Comparison of ENCODE assay signal across 19 cellular contexts in genomic region chr16:973366-973765, GRCh38. TPM values are rescaled to one million over a fixed set of nuclear protein-coding genes. Genes with fewer than 3 reads are reported as not detected.
DNase-seq lines count a peak whose midpoint lies in the region; ATAC-seq and TF ChIP-seq lines count a peak whose summit lies in the region.
"Had no signal": no experiment of that assay in that cellular context is flagged by ENCODE, and none has a peak within 500 bp of the region (broad histone marks: within the 10 kb centered on the region; RNA-seq: fewer than 3 reads in every experiment).

No MANE protein-coding gene starts in this region.

- H3K4me1 Mint-ChIP-seq in activated naive CD8-positive, alpha-beta T cell treated with anti-CD3 and anti-CD28 coated beads, Interleukin-2, amount 50 U/mL, for 24 hours = peaks cover 14% of the 10 kb centered on the region
- H3K4me1 Mint-ChIP-seq in activated naive CD8-positive, alpha-beta T cell treated with anti-CD3 and anti-CD28 coated beads for 36 hours = peaks cover 11% of the 10 kb centered on the region
- H3K4me1 Mint-ChIP-seq in T-helper 17 cell (peaks cover 12% of the 10 kb centered on the region), nephron progenitor cell (peaks cover 63% of the 10 kb centered on the region)

- TF ChIP-seq POLR2A in thyroid gland (IDR thresholded peaks at IDR 0.05) (no peak), prostate gland (IDR thresholded peaks at IDR 0.05) (no peak)

- ATAC-seq in activated naive CD8-positive, alpha-beta T cell treated with anti-CD3 and anti-CD28 coated beads, Interleukin-2, amount 50 U/mL, for 24 hours = no peak
- ATAC-seq in T-helper 17 cell = no peak
- ATAC-seq: HCT116 had no signal

- 91 to 93% methylated on average over 17 of the region's 17 CpGs for WGBS in thyroid gland, 2 donors
- 87% methylated on average over 17 of the region's 17 CpGs for WGBS in prostate gland

- intact Hi-C loops in thyroid gland (cut with DNase I) (no loop called here), prostate gland (cut with DNase I) (no loop called here)

- H3K27me3 ChIP-seq in thyroid gland = no peaks in the 10 kb centered on the region
- H3K27me3 ChIP-seq in prostate gland (replicated peaks; ENCODE audit: insufficient read depth) = no peaks in the 10 kb centered on the region

- no peak overlapping the region for H3K4me3 ChIP-seq in thyroid gland (replicated peaks in 1 of 3)
- H3K4me3 ChIP-seq in prostate gland = no peak overlapping the region
- H3K4me3 ChIP-seq: BLaER1, GM23248 had no signal

- TF ChIP-seq CTCF in nephron progenitor cell (IDR thresholded peaks at IDR 0.05) (no peak), thyroid gland (IDR thresholded peaks at IDR 0.05) (no peak), prostate gland (IDR thresholded peaks at IDR 0.05) (no peak)

- peaks cover 2% of the 10 kb centered on the region for H3K27me3 Mint-ChIP-seq in activated naive CD8-positive, alpha-beta T cell treated with anti-CD3 and anti-CD28 coated beads, Interleukin-2, amount 50 U/mL, for 24 hours
- H3K27me3 Mint-ChIP-seq in activated naive CD8-positive, alpha-beta T cell treated with anti-CD3 and anti-CD28 coated beads for 36 hours = no peaks in the 10 kb centered on the region
- H3K27me3 Mint-ChIP-seq in T-helper 17 cell = no peaks in the 10 kb centered on the region
- H3K27me3 Mint-ChIP-seq in nephron progenitor cell (ENCODE audit: low read depth, poor library complexity) = peaks cover 12% of the 10 kb centered on the region
- H3K27me3 Mint-ChIP-seq: CD8-positive, alpha-beta memory T cell had no signal

- peaks cover 15 to 27% of the 10 kb centered on the region in 2 donors for H3K4me1 ChIP-seq in thyroid gland
- peaks cover 16% of the 10 kb centered on the region for H3K4me1 ChIP-seq in prostate gland (replicated peaks)

- no peaks in the 10 kb centered on the region for H3K9me3 Mint-ChIP-seq in activated naive CD8-positive, alpha-beta T cell treated with anti-CD3 and anti-CD28 coated beads, Interleukin-2, amount 50 U/mL, for 24 hours
- H3K9me3 Mint-ChIP-seq in activated naive CD8-positive, alpha-beta T cell treated with anti-CD3 and anti-CD28 coated beads for 36 hours = no peaks in the 10 kb centered on the region
- H3K9me3 Mint-ChIP-seq in nephron progenitor cell = no peaks in the 10 kb centered on the region
- H3K9me3 Mint-ChIP-seq: CD8-positive, alpha-beta memory T cell had no signal

- H3K36me3 ChIP-seq in thyroid gland (no peaks in the 10 kb centered on the region), prostate gland (no peaks in the 10 kb centered on the region)
- H3K36me3 ChIP-seq: BLaER1 had no signal

- no peak for DNase-seq in activated naive CD8-positive, alpha-beta T cell treated with anti-CD3 and anti-CD28 coated beads, Interleukin-2, amount 50 U/mL, for 24 hours
- DNase-seq in activated naive CD8-positive, alpha-beta T cell treated with anti-CD3 and anti-CD28 coated beads for 36 hours = no peak
- DNase-seq in T-helper 17 cell = no peak
- no peak for DNase-seq in nephron progenitor cell
- DNase-seq in thyroid gland = no peak
- DNase-seq in NCI-H2171 treated with DMSO at 0.1 percent for 48 hours (lab: John Stamatoyannopoulos, UW) = no peak
- DNase-seq in NCI-H128 (lab: John Stamatoyannopoulos, UW; ENCODE audit: unreplicated experiment) = no peak
- DNase-seq in prostate gland (ENCODE audit: low spot score) = no peak
- DNase-seq: CD8-positive, alpha-beta memory T cell; GM23248; IMR-90; Kasumi-1; NCI-H1930; NCI-H2171; NCI-H82 had no signal

- peak overlapping the region; percentile 34 for H3K27ac Mint-ChIP-seq in activated naive CD8-positive, alpha-beta T cell treated with anti-CD3 and anti-CD28 coated beads, Interleukin-2, amount 50 U/mL, for 24 hours
- H3K27ac Mint-ChIP-seq in activated naive CD8-positive, alpha-beta T cell treated with anti-CD3 and anti-CD28 coated beads for 36 hours = no peak overlapping the region
- H3K27ac Mint-ChIP-seq in T-helper 17 cell (peak overlapping the region; percentile 70), nephron progenitor cell (no peak overlapping the region)
- H3K27ac Mint-ChIP-seq: CD8-positive, alpha-beta memory T cell had no signal

- no peaks in the 10 kb centered on the region for H3K36me3 Mint-ChIP-seq in activated naive CD8-positive, alpha-beta T cell treated with anti-CD3 and anti-CD28 coated beads, Interleukin-2, amount 50 U/mL, for 24 hours (ENCODE audit: low read depth)
- H3K36me3 Mint-ChIP-seq in activated naive CD8-positive, alpha-beta T cell treated with anti-CD3 and anti-CD28 coated beads for 36 hours = no peaks in the 10 kb centered on the region
- H3K36me3 Mint-ChIP-seq in T-helper 17 cell (ENCODE audit: low read depth) = no peaks in the 10 kb centered on the region
- peaks cover 5% of the 10 kb centered on the region for H3K36me3 Mint-ChIP-seq in nephron progenitor cell (ENCODE audit: low read depth)

- no peaks in the 10 kb centered on the region for H3K9me3 ChIP-seq in T-helper 17 cell (ENCODE audit: control insufficient read depth, low read length, poor library complexity, severe bottlenecking)
- no peaks in the 10 kb centered on the region for H3K9me3 ChIP-seq in thyroid gland
- no peaks in the 10 kb centered on the region for H3K9me3 ChIP-seq in prostate gland
- H3K9me3 ChIP-seq: BLaER1 had no signal

- no peak overlapping the region for H3K4me3 Mint-ChIP-seq in activated naive CD8-positive, alpha-beta T cell treated with anti-CD3 and anti-CD28 coated beads, Interleukin-2, amount 50 U/mL, for 24 hours
- H3K4me3 Mint-ChIP-seq in activated naive CD8-positive, alpha-beta T cell treated with anti-CD3 and anti-CD28 coated beads for 36 hours = no peak overlapping the region
- H3K4me3 Mint-ChIP-seq in T-helper 17 cell (no peak overlapping the region), nephron progenitor cell (peak overlapping the region; percentile 14)

- H3K27ac ChIP-seq in thyroid gland = peak overlapping the region in 2 of 3 donors; percentile 3 to 50
- no peak overlapping the region for H3K27ac ChIP-seq in prostate gland
- H3K27ac ChIP-seq: 22Rv1, BLaER1, GM23248 had no signal

RNA-seq across cellular contexts. Expression of gene LMF1, which starts 2.6 kb away (rescaled TPM):
- 1 to 10 TPM; 7.0 to 8.1 TPM for total RNA-seq in activated naive CD8-positive, alpha-beta T cell treated with anti-CD3 and anti-CD28 coated beads for 36 hours
- total RNA-seq in T-helper 17 cell (10 to 100 TPM; 44.4 to 45.6 TPM), thyroid gland (10 to 100 TPM; 23.2 to 97.8 (median 89.1) TPM), prostate gland (10 to 100 TPM; 86.1 to 87.5 TPM)

RNA-seq across cellular contexts. Expression of gene SOX8, which starts 8.2 kb away (rescaled TPM):
- under 1 TPM; 0.42 to 0.58 TPM for total RNA-seq in activated naive CD8-positive, alpha-beta T cell treated with anti-CD3 and anti-CD28 coated beads for 36 hours
- 1 to 10 TPM; 1.1 to 3.1 TPM for total RNA-seq in T-helper 17 cell
- total RNA-seq in thyroid gland = under 1 TPM in 3 of 4 donors, not detected in 1; 0.15 to 0.78 (median 0.27) TPM
- total RNA-seq in prostate gland = 10 to 100 TPM in 1 of 2 donors, under 1 TPM in 1; 0.59 to 11.9 TPM
- total RNA-seq: RPMI7951 had no signal

Comparison
In these comparisons a context has a peak if more than half of its experiments do, and no peak if none do; other contexts are left out.
1. H3K27ac Mint-ChIP-seq: peak in activated naive CD8-positive, alpha-beta T cell treated with anti-CD3 and anti-CD28 coated beads, Interleukin-2, amount 50 U/mL, for 24 hours (single experiment) and T-helper 17 cell (single experiment); none in activated naive CD8-positive, alpha-beta T cell treated with anti-CD3 and anti-CD28 coated beads for 36 hours (single experiment) and nephron progenitor cell (single experiment).
2. H3K27ac ChIP-seq: peak in thyroid gland (2 of 3); none in prostate gland (0 of 2).